ENCODE assay signal across 18 cellular contexts in genomic region chr3:143991713-143992112, GRCh38. TPM values are rescaled to one million over a fixed set of nuclear protein-coding genes. Genes with fewer than 3 reads are reported as not detected.
DNase-seq lines count a peak whose midpoint lies in the region; ATAC-seq and TF ChIP-seq lines count a peak whose summit lies in the region.
"Had no signal": no experiment of that assay in that cellular context is flagged by ENCODE, and none has a peak within 500 bp of the region (broad histone marks: within the 10 kb centered on the region; RNA-seq: fewer than 3 reads in every experiment).

No MANE protein-coding gene starts in this region.

- H3K4me1 ChIP-seq in OCI-LY7 (ENCODE audit: insufficient read depth, low read length, poor library complexity, severe bottlenecking): peaks cover 12% of the 10 kb centered on the region
- H3K4me1 ChIP-seq in ascending aorta: no peaks in the 10 kb centered on the region
- H3K4me1 ChIP-seq: BE2C had no signal

- DNase-seq in OCI-LY7 (ENCODE audit: low spot score): no peak
- DNase-seq in DMS79 (lab: John Stamatoyannopoulos, UW): no peak
- no peak for DNase-seq in ascending aorta (ENCODE audit: low spot score in 2 of 2)
- DNase-seq: ACHN; BE2C; CD8-positive, alpha-beta T cell; HFFc6; MG63; NCI-H1417 treated with DMSO at 0.1 percent for 48 hours; NCI-H2029 treated with DMSO at 0.1 percent for 48 hours; NCI-H524; OCI-M1; RPMI8226; SJCRH30 had no signal

- H3K9me3 ChIP-seq in OCI-LY7 (ENCODE audit: low read length): no peaks in the 10 kb centered on the region
- no peaks in the 10 kb centered on the region for H3K9me3 ChIP-seq in ascending aorta
- H3K9me3 ChIP-seq: BE2C, MG63, SJCRH30 had no signal

- H3K4me2 ChIP-seq in OCI-LY7 (ENCODE audit: low read length): no peak overlapping the region

- TSS peak; percentile 37 for BruUV-seq in OCI-LY7 (replicated peaks; lab: Mats Ljungman, UMichigan)

- peaks cover 58% of the 10 kb centered on the region for H3K36me3 Mint-ChIP-seq in activated T-helper 17 cell treated with anti-CD3 and anti-CD28 coated beads, Interleukin-2, amount 50 U/mL, for 72 hours (ENCODE audit: low read depth)

- no peaks in the 10 kb centered on the region for H4K20me1 ChIP-seq in OCI-LY7 (ENCODE audit: insufficient read depth, low read length)

- 0 out of 2 replicates have a peak, but pooled peaks cover 3% of the 10 kb centered on the region for H3K9me2 ChIP-seq in OCI-LY7 (ENCODE audit: insufficient read depth, low read length)

- no peak overlapping the region for H3K4me3 Mint-ChIP-seq in activated T-helper 17 cell treated with anti-CD3 and anti-CD28 coated beads, Interleukin-2, amount 50 U/mL, for 72 hours
- H3K4me3 Mint-ChIP-seq: CD8-positive, alpha-beta T cell; HFFc6 had no signal

- H3K4me1 Mint-ChIP-seq in activated T-helper 17 cell treated with anti-CD3 and anti-CD28 coated beads, Interleukin-2, amount 50 U/mL, for 72 hours: peaks cover 6% of the 10 kb centered on the region

- TF ChIP-seq CTCF in OCI-LY7 (conservative IDR thresholded peaks at IDR 0.05; ENCODE audit: low read length) (no peak), ascending aorta (IDR thresholded peaks at IDR 0.05) (no peak)

- H3K9me3 Mint-ChIP-seq in activated T-helper 17 cell treated with anti-CD3 and anti-CD28 coated beads, Interleukin-2, amount 50 U/mL, for 72 hours: no peaks in the 10 kb centered on the region
- H3K9me3 Mint-ChIP-seq: CD8-positive, alpha-beta T cell; HFFc6 had no signal

- H3K4me3 ChIP-seq in OCI-LY7 (ENCODE audit: low read depth, low read length, poor library complexity, severe bottlenecking) (no peak overlapping the region), ascending aorta (no peak overlapping the region)
- H3K4me3 ChIP-seq: MG63, SJCRH30 had no signal

- peak; percentile 75 for ATAC-seq in GM18502 (IDR thresholded peaks at IDR 0.05; ENCODE audit: poor library complexity, unreplicated experiment)
- peak; percentile 55 for ATAC-seq in GM21360 (IDR thresholded peaks at IDR 0.05; ENCODE audit: unreplicated experiment)
- ATAC-seq in HG03135 (IDR thresholded peaks at IDR 0.05; ENCODE audit: unreplicated experiment): peak; percentile 63
- no peak for ATAC-seq in activated T-helper 17 cell treated with anti-CD3 and anti-CD28 coated beads, Interleukin-2, amount 50 U/mL, for 72 hours (replicated peaks)
- ATAC-seq: CD8-positive, alpha-beta T cell had no signal

- H3K27ac ChIP-seq in OCI-LY7 (ENCODE audit: low read depth, low read length, poor library complexity, severe bottlenecking): no peak overlapping the region
- H3K27ac ChIP-seq in ascending aorta: no peak overlapping the region
- H3K27ac ChIP-seq: SJCRH30 had no signal

- no peaks in the 10 kb centered on the region for H3K27me3 ChIP-seq in ascending aorta
- H3K27me3 ChIP-seq: BE2C, MG63, SJCRH30 had no signal

- H3K27ac Mint-ChIP-seq in activated T-helper 17 cell treated with anti-CD3 and anti-CD28 coated beads, Interleukin-2, amount 50 U/mL, for 72 hours: no peak overlapping the region
- H3K27ac Mint-ChIP-seq: CD8-positive, alpha-beta T cell; HFFc6 had no signal

- intact Hi-C loops in OCI-LY7 (cut with micrococcal nuclease; ENCODE audit: unreplicated experiment): no loop called here
- intact Hi-C loops in ascending aorta (cut with DNase I): no loop called here

- H3K36me3 ChIP-seq in OCI-LY7 (ENCODE audit: insufficient read depth, low read length) (peaks cover 57% of the 10 kb centered on the region), ascending aorta (peaks cover 0 to 6% of the 10 kb centered on the region in 2 donors)
- H3K36me3 ChIP-seq: BE2C had no signal

- peaks cover 34% of the 10 kb centered on the region; the same call in 1 of the 2 replicates for H3K79me2 ChIP-seq in OCI-LY7 (ENCODE audit: insufficient read depth, low read depth, low read length)

- CTCF ChIA-PET in OCI-LY7 (lab: Charles Lee; ENCODE audit: unreplicated experiment): no interaction called here

- H2AFZ ChIP-seq in OCI-LY7 (ENCODE audit: low read length): no peak overlapping the region

- POLR2A ChIA-PET in OCI-LY7 (lab: Charles Lee): interaction anchor here (2.4 kb wide), 1 partner anchor 19 kb away, joined by 24 read pairs; the partner anchor contains the start of gene DIPK2A

- H3K27me3 Mint-ChIP-seq in activated T-helper 17 cell treated with anti-CD3 and anti-CD28 coated beads, Interleukin-2, amount 50 U/mL, for 72 hours: no peaks in the 10 kb centered on the region

RNA-seq across cellular contexts. Expression of gene DIPK2A, which starts 20.1 kb away (rescaled TPM):
- 39.6 and 58.3 TPM in 2 replicates for total RNA-seq in OCI-LY7 (2014; rRNA removed; shearing (Covaris generic))
- total RNA-seq in OCI-LY7 (2022) (22.7 and 28.6 TPM in 2 replicates), ascending aorta (318 TPM)
- 10 to 100 TPM; 20.1 to 23.2 TPM for total RNA-seq in activated T-helper 17 cell treated with anti-CD3 and anti-CD28 coated beads, Interleukin-2, amount 50 U/mL, for 72 hours
